ENCODE assay signal across 9 cellular contexts in the genomic region with DNA sequence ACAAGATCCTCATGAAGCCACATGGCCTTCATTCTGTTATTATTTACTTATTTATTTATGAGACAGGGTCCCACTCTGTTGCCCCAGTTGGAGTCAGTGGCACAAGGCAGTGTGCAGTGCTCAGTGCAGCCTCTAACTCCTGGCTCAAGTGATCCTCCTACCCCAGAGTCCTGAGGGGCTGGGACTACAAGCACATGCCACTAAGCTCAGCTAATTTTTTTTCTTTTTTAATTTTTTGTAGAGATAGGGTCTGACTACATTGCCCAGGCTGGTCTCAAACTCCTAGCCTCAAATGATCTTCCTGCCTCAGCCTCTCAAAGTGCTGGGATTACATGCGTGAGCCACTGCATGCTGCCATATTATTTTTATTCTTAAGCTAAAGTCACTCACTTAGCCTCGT.
"Had no signal": no experiment of that assay in that cellular context is flagged by ENCODE, and none has a peak within 500 bp of the region (broad histone marks: within the 10 kb centered on the region; RNA-seq: fewer than 3 reads in every experiment).

No MANE protein-coding gene starts in this region.

- H3K4me3 Mint-ChIP-seq: GM23338, H9, HFFc6 had no signal

- H3K4me1 Mint-ChIP-seq: GM23338, IgD-negative memory B cell had no signal

- H3K4me3 ChIP-seq: GM23338 had no signal

- DNase-seq: H9, HCEC 1CT, HFFc6, KBM-7 had no signal

- H3K27ac Mint-ChIP-seq: GM23338, H9, HFFc6, IgD-negative memory B cell had no signal

- H3K9me3 Mint-ChIP-seq: GM23338, H9, HFFc6 had no signal

- H3K4me2 ChIP-seq: GM23338, KMS-11 had no signal

- H3K27me3 Mint-ChIP-seq: IgD-negative memory B cell had no signal

- H3K36me3 Mint-ChIP-seq: IgD-negative memory B cell had no signal

- H3K27ac ChIP-seq: HL-60, KMS-11 had no signal

- ATAC-seq: GM23338, HepG2 had no signal

- H3K9ac ChIP-seq: KMS-11 had no signal

- H2AFZ ChIP-seq: GM23338 had no signal
